8 cellular contexts compared by ENCODE assay signal in the genomic region with DNA sequence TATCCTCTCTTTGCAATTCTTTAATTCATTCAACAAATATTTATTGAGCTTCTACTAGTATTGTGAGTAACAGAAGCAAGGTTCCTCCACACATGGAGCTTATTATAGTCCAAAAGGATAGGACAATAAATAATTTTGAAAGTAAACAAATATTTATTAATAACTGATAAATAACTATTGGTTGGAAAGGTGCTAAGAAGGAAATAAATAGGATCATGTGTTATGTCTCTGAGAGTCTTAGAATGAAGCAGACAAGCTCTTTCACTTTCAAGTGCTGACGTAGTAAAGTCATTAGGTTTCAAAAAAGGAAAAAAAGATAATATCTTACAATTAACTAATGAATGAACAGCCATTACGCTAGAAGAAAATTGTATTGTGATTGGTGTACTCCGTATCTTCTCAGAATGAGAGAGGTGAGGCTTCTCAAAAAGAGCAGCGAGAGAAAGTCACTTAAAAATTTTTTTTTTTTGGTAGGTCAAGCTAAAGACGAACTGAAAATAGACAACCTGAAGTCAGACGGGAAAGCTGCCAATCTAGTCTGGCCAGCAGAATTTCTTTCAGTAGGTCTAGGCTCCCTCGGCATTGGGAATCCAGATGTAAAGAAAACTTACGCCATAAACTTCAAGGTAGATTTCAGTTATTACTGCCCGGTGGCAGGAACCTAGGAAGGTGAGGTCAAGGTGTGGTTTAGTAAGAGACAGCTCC. TPM values are rescaled to one million over a fixed set of nuclear protein-coding genes. Genes with fewer than 3 reads are reported as not detected.
DNase-seq lines count a peak whose midpoint lies in the region; ATAC-seq, FAIRE-seq and TF ChIP-seq lines count a peak whose summit lies in the region.

No MANE protein-coding gene starts in this region.

- no peaks in the 10 kb centered on the region for H3F3A ChIP-seq in OCI-LY1 (ENCODE audit: insufficient read depth, low read length)

- CTCF ChIA-PET in H1 (lab: Charles Lee; ENCODE audit: partially characterized antibody) = interaction anchor here (0.8 to 2.3 kb wide), 5 partner anchors 18 to 278 kb away, joined by 3 to 10 read pairs (median 4); no protein-coding TSS in a partner anchor

- H3K14ac ChIP-seq in H1 (ENCODE audit: insufficient read length) = no peak overlapping the region

- H3K36me3 ChIP-seq in OCI-LY1 (ENCODE audit: insufficient read depth, low read length) (0 out of 2 replicates have a peak, but pooled peaks cover 8% of the 10 kb centered on the region), H1 (ENCODE audit: control insufficient read depth in 2 of 4, insufficient read depth in 4 of 4, low read length in 3 of 4) (peaks cover 0 to 3% (median 0%) of the 10 kb centered on the region in 4 experiments; a peak in 1 of 8 replicates), osteoblast (ENCODE audit: insufficient read depth, low read length) (no peaks in the 10 kb centered on the region)

- H3K9me3 ChIP-seq in OCI-LY1 (ENCODE audit: low read length) (no peaks in the 10 kb centered on the region), H1 (ENCODE audit: insufficient read depth in 2 of 2, low read depth in 1 of 2, low read length in 1 of 2) (no peaks in the 10 kb centered on the region), osteoblast (ENCODE audit: low read depth, low read length) (no peaks in the 10 kb centered on the region)

- H3K23ac ChIP-seq in H1 (ENCODE audit: insufficient read length) = no peak overlapping the region

- H2BK12ac ChIP-seq in H1 (ENCODE audit: low read depth, low read length) = no peak overlapping the region

- peak overlapping the region; percentile 69; the same call in 1 of the 2 replicates for H4K8ac ChIP-seq in H1 (ENCODE audit: extremely low read depth, insufficient read depth, low read length)

- H2BK15ac ChIP-seq in H1 (ENCODE audit: low read length) = no peak overlapping the region

- TF ChIP-seq EP300 in H1 (IDR thresholded peaks at IDR 0.05; ENCODE audit: borderline replicate concordance in 1 of 2, low read depth in 2 of 2, low read length in 2 of 2) = no peak

- peak overlapping the region; percentile 78 for H3K27ac ChIP-seq in OCI-LY1 (ENCODE audit: low read depth, low read length, poor library complexity, severe bottlenecking)
- peak overlapping the region; percentile 53; the same call in 1 of the 2 replicates for H3K27ac ChIP-seq in H1 (ENCODE audit: low read depth, low read length)
- peak overlapping the region; percentile 89 for H3K27ac ChIP-seq in osteoblast (ENCODE audit: low read depth, low read length)

- H3K79me2 ChIP-seq in OCI-LY1 (ENCODE audit: insufficient read depth, low read length) (peaks cover 33% of the 10 kb centered on the region), H1 (ENCODE audit: control insufficient read depth in 1 of 2, insufficient read depth in 2 of 2, low read length in 2 of 2) (peaks cover 6 to 41% of the 10 kb centered on the region in 2 experiments), osteoblast (ENCODE audit: insufficient read depth, low read length) (peaks cover 48% of the 10 kb centered on the region)

- H3K27me3 ChIP-seq in OCI-LY1 (ENCODE audit: insufficient read depth, low read length) = no peaks in the 10 kb centered on the region
- peaks cover 0 to 6% (median 0%) of the 10 kb centered on the region in 4 experiments; a peak in 3 of 7 replicates for H3K27me3 ChIP-seq in H1 (replicated peaks in 1 of 4; ENCODE audit: control insufficient read depth in 3 of 4, extremely low read depth in 1 of 4, insufficient read depth in 3 of 4, low read length in 3 of 4)
- no peaks in the 10 kb centered on the region for H3K27me3 ChIP-seq in osteoblast (ENCODE audit: insufficient read depth, low read length)

- H3K4ac ChIP-seq in H1 (replicated peaks; ENCODE audit: insufficient read length, low read depth, low read length) = no peak overlapping the region

- no peak overlapping the region for H2BK120ac ChIP-seq in H1 (replicated peaks; ENCODE audit: low read depth, low read length)

- H3K4me1 Mint-ChIP-seq in activated naive CD4-positive, alpha-beta T cell treated with anti-CD3 and anti-CD28 coated beads, Interleukin-2, amount 50 U/mL, for 24 hours = peaks cover 5% of the 10 kb centered on the region

- H3K79me1 ChIP-seq in H1 (ENCODE audit: low read depth, low read length) = no peaks in the 10 kb centered on the region

- H4K20me1 ChIP-seq in OCI-LY1 (ENCODE audit: insufficient read depth, low read length) = no peaks in the 10 kb centered on the region
- peaks cover 11 to 15% of the 10 kb centered on the region in 2 experiments for H4K20me1 ChIP-seq in H1 (replicated peaks in 1 of 2; ENCODE audit: control insufficient read depth in 1 of 2, insufficient read depth in 2 of 2, low read length in 2 of 2)
- peaks cover 26% of the 10 kb centered on the region for H4K20me1 ChIP-seq in osteoblast (ENCODE audit: insufficient read depth, low read length)

- H3K4me3 ChIP-seq in OCI-LY1 (ENCODE audit: low read depth, low read length, poor library complexity, severe bottlenecking) (peak overlapping the region; percentile 92), H1 (ENCODE audit: extremely low read depth in 1 of 4, insufficient read depth in 2 of 4, low read depth in 3 of 4, low read length in 4 of 4) (peak overlapping the region; percentile 79 to 99 (median 92); a peak in 7 of 8 replicates), osteoblast (ENCODE audit: insufficient read depth, low read length) (peak overlapping the region; percentile 97)

- no peak overlapping the region for H2BK5ac ChIP-seq in H1 (ENCODE audit: low read depth, low read length)

- H3K36me3 Mint-ChIP-seq in activated naive CD4-positive, alpha-beta T cell treated with anti-CD3 and anti-CD28 coated beads, Interleukin-2, amount 50 U/mL, for 24 hours = peaks cover 13% of the 10 kb centered on the region

- no peak for FAIRE-seq in H1 (lab: Jason Lieb, UNC)

- no peak overlapping the region for H4K5ac ChIP-seq in H1 (ENCODE audit: insufficient read length, low read depth, low read length)

- TF ChIP-seq CTCF in OCI-LY1 (IDR thresholded peaks at IDR 0.05; ENCODE audit: low read length) (no peak), H1 (IDR thresholded peaks at IDR 0.05; ENCODE audit: control extremely low read depth in 1 of 3, insufficient read depth in 1 of 3, low read depth in 1 of 3, low read length in 3 of 3) (no peak), osteoblast (IDR thresholded peaks at IDR 0.05; ENCODE audit: extremely low read depth, low read depth, low read length) (no peak)

- no peak for DNase-seq in activated naive CD4-positive, alpha-beta T cell (lab: John Stamatoyannopoulos, UW)
- DNase-seq in H1 (ENCODE audit: low read depth in 1 of 2, low spot score in 2 of 2) (no peak), osteoblast (ENCODE audit: insufficient read length, low spot score, missing footprints) (peak; percentile 66), cortex of kidney (lab: John Stamatoyannopoulos, UW) (no peak)

- no peak overlapping the region for H3K18ac ChIP-seq in H1 (ENCODE audit: extremely low read depth, low read length)

- no peak for TF ChIP-seq RAD21 in H1 (IDR thresholded peaks at IDR 0.05 in 1 of 2, conservative IDR thresholded peaks at IDR 0.05 in 1 of 2; ENCODE audit: low read depth in 2 of 2, low read length in 2 of 2)

- peak overlapping the region; percentile 99 for H3K27ac Mint-ChIP-seq in activated naive CD4-positive, alpha-beta T cell treated with anti-CD3 and anti-CD28 coated beads, Interleukin-2, amount 50 U/mL, for 24 hours

- H2AFZ ChIP-seq in OCI-LY1 (ENCODE audit: low read length) (peak overlapping the region; percentile 98), H1 (ENCODE audit: low read length) (peak overlapping the region; percentile 92), osteoblast (ENCODE audit: low read length) (peak overlapping the region; percentile 100)

- H3K4me1 ChIP-seq in OCI-LY1 (ENCODE audit: insufficient read depth, low read length, severe bottlenecking) (peaks cover 37% of the 10 kb centered on the region), H1 (replicated peaks in 1 of 4; ENCODE audit: control insufficient read depth in 3 of 4, insufficient read depth in 4 of 4, low read length in 3 of 4) (no peaks in the 10 kb centered on the region; a peak in 1 of 7 replicates), osteoblast (ENCODE audit: insufficient read depth, low read length) (peaks cover 29% of the 10 kb centered on the region)

- 55% methylated on average over 9 of the region's 9 CpGs; no CpG with 5 or more reads in 1 of the 2 experiments for WGBS in H1 (ENCODE audit: extremely low coverage in 1 of 2, insufficient coverage in 1 of 2, insufficient read length in 1 of 2, insufficient replicate concordance in 2 of 2, low coverage in 1 of 2, low lambda C conversion rate in 2 of 2, missing lambda C conversion rate in 1 of 2), 2 experiments

- no peak overlapping the region for H3K56ac ChIP-seq in H1 (replicated peaks; ENCODE audit: insufficient read length, low read depth, low read length)

- ATAC-seq in GM18858 (IDR thresholded peaks at IDR 0.05; ENCODE audit: unreplicated experiment) = no peak
- ATAC-seq in HG03469 (IDR thresholded peaks at IDR 0.05; ENCODE audit: unreplicated experiment) = no peak

- POLR2A ChIA-PET in H1 (lab: Charles Lee; ENCODE audit: partially characterized antibody) = interaction anchor here (0.7 to 2.1 kb wide), 8 partner anchors 10 to 638 kb away, joined by 3 to 8 read pairs (median 3); no protein-coding TSS in a partner anchor

- peak overlapping the region; percentile 94 for H3K9ac ChIP-seq in OCI-LY1 (ENCODE audit: low read length)
- peak overlapping the region in 3 of 4 experiments; percentile 21 to 56 (median 48); a peak in 2 of 7 replicates for H3K9ac ChIP-seq in H1 (replicated peaks in 1 of 4; ENCODE audit: extremely low read depth in 1 of 4, low read depth in 3 of 4, low read length in 3 of 4)

- TF ChIP-seq POLR2A in H1 (IDR thresholded peaks at IDR 0.05; ENCODE audit: control extremely low read depth in 1 of 2, low read depth in 2 of 2, low read length in 2 of 2) = no peak

- H2BK20ac ChIP-seq in H1 (ENCODE audit: low read length) = no peak overlapping the region

- no peak overlapping the region for H2AK5ac ChIP-seq in H1 (ENCODE audit: low read depth, low read length)

- H3K9me2 ChIP-seq in OCI-LY1 (ENCODE audit: low read depth, low read length) = no peaks in the 10 kb centered on the region

- no peaks in the 10 kb centered on the region for H3K9me3 Mint-ChIP-seq in activated naive CD4-positive, alpha-beta T cell treated with anti-CD3 and anti-CD28 coated beads, Interleukin-2, amount 50 U/mL, for 24 hours

- peaks cover under 1% of the 10 kb centered on the region for H3K27me3 Mint-ChIP-seq in activated naive CD4-positive, alpha-beta T cell treated with anti-CD3 and anti-CD28 coated beads, Interleukin-2, amount 50 U/mL, for 24 hours

- peak overlapping the region; percentile 93 for H3K4me3 Mint-ChIP-seq in activated naive CD4-positive, alpha-beta T cell treated with anti-CD3 and anti-CD28 coated beads, Interleukin-2, amount 50 U/mL, for 24 hours

- H4K91ac ChIP-seq in H1 (replicated peaks; ENCODE audit: insufficient read length, low read length) = peak overlapping the region; percentile 18

- H3K4me2 ChIP-seq in OCI-LY1 (ENCODE audit: low read length) (peak overlapping the region; percentile 99), H1 (ENCODE audit: insufficient read depth in 1 of 2, low read depth in 2 of 2, low read length in 2 of 2) (peak overlapping the region; percentile 56 to 86), osteoblast (ENCODE audit: insufficient read depth, low read length) (peak overlapping the region; percentile 100)

- peaks cover 6% of the 10 kb centered on the region for H3K23me2 ChIP-seq in H1 (ENCODE audit: low read depth, low read length)

RNA-seq across cellular contexts. Expression of gene LEMD3, which starts 0.6 kb away (rescaled TPM):
- total RNA-seq in H1 (2021; fragmentation: NEBNext Ultra II Directional; extraction: Animal tissue kit (Norgen Biotek cat#: 25700)) = 31.7 and 33.2 TPM in 2 replicates
- 5.6 and 5.8 TPM in 2 replicates for polyA plus RNA-seq in H1 (2011; rRNA removed)
- polyA plus RNA-seq in H1 (2011; cell fraction: cytosol; rRNA removed) = 10.3 TPM
- polyA plus RNA-seq in H1 (2011; cell fraction: nucleus; rRNA removed) = 7.8 TPM
- 8.5 to 15.7 TPM (median 11.1 TPM) in 4 replicates for polyA plus RNA-seq in H1 (2012, experiment 1 of 2)
- polyA plus RNA-seq in H1 (2012, experiment 2 of 2) = 2.2 TPM
- polyA plus RNA-seq in H1 (2013, experiment 1 of 2) = 24.1 TPM
- polyA plus RNA-seq in H1 (2013, experiment 2 of 2) = 28.8 TPM
- 10.0 and 11.9 TPM in 2 replicates for polyA minus RNA-seq in H1 (2011; rRNA and poly(A)+ RNA removed)
- 17.8 TPM for polyA minus RNA-seq in H1 (2011; cell fraction: cytosol; rRNA and poly(A)+ RNA removed)
- 47.7 TPM for polyA minus RNA-seq in H1 (2011; cell fraction: nucleus; rRNA and poly(A)+ RNA removed)
- total RNA-seq in osteoblast = 21.5 and 27.5 TPM in 2 replicates

RNA-seq across cellular contexts. Expression of gene WIF1, which starts 47.7 kb away (rescaled TPM):
- total RNA-seq in H1 (2021; fragmentation: NEBNext Ultra II Directional; extraction: Animal tissue kit (Norgen Biotek cat#: 25700)) = 7.8 and 9.1 TPM in 2 replicates
- 1.7 and 1.8 TPM in 2 replicates for polyA plus RNA-seq in H1 (2011; rRNA removed)
- 2.3 TPM for polyA plus RNA-seq in H1 (2011; cell fraction: cytosol; rRNA removed)
- 2.2 TPM for polyA plus RNA-seq in H1 (2011; cell fraction: nucleus; rRNA removed)
- polyA plus RNA-seq in H1 (2012, experiment 1 of 2) = 3.3 to 4.0 TPM (median 3.5 TPM) in 4 replicates
- polyA plus RNA-seq in H1 (2012, experiment 2 of 2) = 2.0 TPM
- polyA plus RNA-seq in H1 (2013, experiment 1 of 2) = 9.0 TPM
- polyA plus RNA-seq in H1 (2013, experiment 2 of 2) = 10.0 TPM
- polyA minus RNA-seq in H1 (2011; rRNA and poly(A)+ RNA removed) = 4.3 and 5.9 TPM in 2 replicates
- 2.6 TPM for polyA minus RNA-seq in H1 (2011; cell fraction: cytosol; rRNA and poly(A)+ RNA removed)
- polyA minus RNA-seq in H1 (2011; cell fraction: nucleus; rRNA and poly(A)+ RNA removed) = 2.1 TPM
- total RNA-seq in osteoblast = under 0.01 TPM in 1 of 2 replicates, not detected in the other
